In genomic region chr12:117190210-117190781, GRCh38 we compare ENCODE assay signal across 1 cellular context.
TF ChIP-seq lines count a peak whose summit lies in the region.

FBXO21 (minus strand) TSS chr12:117190470; CDS start chr12:117190456, 14 bp downstream.

TF ChIP-seq in HepG2, 621 proteins besides CTCF, POLR2A, EP300 and RAD21 (continued from another document and continues in another):
- 0 out of 2 replicates have a peak, but pooled peaks have one; percentile 47 for TF ChIP-seq IRF9 (CRISPR knock-in tag; IDR thresholded peaks at IDR 0.05; ENCODE audit: borderline replicate concordance)
- no peak for TF ChIP-seq ZBTB25 (CRISPR knock-in tag; IDR thresholded peaks at IDR 0.05)
- no peak for TF ChIP-seq PLSCR1 (CRISPR knock-in tag; IDR thresholded peaks at IDR 0.05; ENCODE audit: borderline replicate concordance)
- peak; percentile 98 for TF ChIP-seq TAF1 (CRISPR knock-in tag; IDR thresholded peaks at IDR 0.05)
- peak; percentile 91 for TF ChIP-seq ASH2L (IDR thresholded peaks at IDR 0.05; ENCODE audit: insufficient read length, low read depth, low read length)
- peak; percentile 67 for TF ChIP-seq SAP130 (CRISPR knock-in tag; IDR thresholded peaks at IDR 0.05; ENCODE audit: low read depth)
- TF ChIP-seq PHF20 (CRISPR knock-in tag; IDR thresholded peaks at IDR 0.05), result peak; percentile 54; the same call in 1 of the 2 replicates
- TF ChIP-seq GTF2F1 (IDR thresholded peaks at IDR 0.05; ENCODE audit: low read length), result no peak
- peak; percentile 91 for TF ChIP-seq ZSCAN21 (CRISPR knock-in tag; IDR thresholded peaks at IDR 0.05; ENCODE audit: borderline replicate concordance)
- TF ChIP-seq SIX1 (CRISPR knock-in tag; IDR thresholded peaks at IDR 0.05; ENCODE audit: borderline replicate concordance), result no peak
- TF ChIP-seq ZNF3 (CRISPR knock-in tag; IDR thresholded peaks at IDR 0.05), result no peak
- TF ChIP-seq TCF7L2 (IDR thresholded peaks at IDR 0.05; ENCODE audit: low read depth, low read length), result no peak
- 0 out of 2 replicates have a peak, but pooled peaks have one; percentile 48 for TF ChIP-seq ARID2 (CRISPR knock-in tag; IDR thresholded peaks at IDR 0.05; ENCODE audit: borderline replicate concordance)
- 0 out of 2 replicates have a peak, but pooled peaks have one; percentile 24 for TF ChIP-seq MYPOP (CRISPR knock-in tag; IDR thresholded peaks at IDR 0.05)
- no peak for TF ChIP-seq ZNF713 (CRISPR knock-in tag; IDR thresholded peaks at IDR 0.05)
- peak; percentile 56; the same call in 1 of the 2 replicates for TF ChIP-seq ZNF558 (CRISPR knock-in tag; IDR thresholded peaks at IDR 0.05; ENCODE audit: borderline replicate concordance)
- TF ChIP-seq ZNF441 (CRISPR knock-in tag; IDR thresholded peaks at IDR 0.05; ENCODE audit: borderline replicate concordance), result peak; percentile 52; the same call in 1 of the 2 replicates
- no peak for TF ChIP-seq TSC22D2 (CRISPR knock-in tag; IDR thresholded peaks at IDR 0.05; ENCODE audit: borderline replicate concordance)
- no peak for TF ChIP-seq ZNF510 (CRISPR knock-in tag; IDR thresholded peaks at IDR 0.05; ENCODE audit: low read depth)
- TF ChIP-seq SMAD1 (CRISPR knock-in tag; IDR thresholded peaks at IDR 0.05; ENCODE audit: borderline replicate concordance, low read depth), result no peak
- no peak for TF ChIP-seq ZNF790 (CRISPR knock-in tag; IDR thresholded peaks at IDR 0.05; ENCODE audit: borderline replicate concordance)
- TF ChIP-seq ZNF329 (CRISPR knock-in tag; IDR thresholded peaks at IDR 0.05; ENCODE audit: low read depth), result peak; percentile 72; the same call in 1 of the 2 replicates
- TF ChIP-seq SP2 (CRISPR knock-in tag; IDR thresholded peaks at IDR 0.05), result no peak
- TF ChIP-seq SOX5 (CRISPR knock-in tag; IDR thresholded peaks at IDR 0.05; ENCODE audit: borderline replicate concordance), result no peak
- peak; percentile 72; the same call in 1 of the 2 replicates for TF ChIP-seq TOPORS (CRISPR knock-in tag; IDR thresholded peaks at IDR 0.05)
- TF ChIP-seq BORCS8-MEF2B (CRISPR knock-in tag; IDR thresholded peaks at IDR 0.05), result peak; percentile 62
- no peak for TF ChIP-seq ZNF816 (CRISPR knock-in tag; IDR thresholded peaks at IDR 0.05; ENCODE audit: borderline replicate concordance)
- TF ChIP-seq GMEB2 (CRISPR knock-in tag; IDR thresholded peaks at IDR 0.05; ENCODE audit: low read depth), result no peak
- TF ChIP-seq KMT2B (CRISPR knock-in tag; IDR thresholded peaks at IDR 0.05), result peak; percentile 82
- no peak for TF ChIP-seq TRAFD1 (CRISPR knock-in tag; IDR thresholded peaks at IDR 0.05; ENCODE audit: borderline replicate concordance)
- peak; percentile 55 for TF ChIP-seq XRCC5 (optimal IDR thresholded peaks at IDR 0.05; ENCODE audit: low read length)
- no peak for TF ChIP-seq ZNF317 (CRISPR knock-in tag; IDR thresholded peaks at IDR 0.05)
- TF ChIP-seq ZNF333 (CRISPR knock-in tag; IDR thresholded peaks at IDR 0.05; ENCODE audit: borderline replicate concordance), result peak; percentile 59; the same call in 1 of the 2 replicates
- TF ChIP-seq DNMT3B (CRISPR knock-in tag; conservative IDR thresholded peaks at IDR 0.05), result no peak
- TF ChIP-seq SOX13 (IDR thresholded peaks at IDR 0.05), result no peak
- peak in 1 of 2 experiments; percentile 15; a peak in 1 of 4 replicates for TF ChIP-seq SOX13 (CRISPR knock-in tag; conservative IDR thresholded peaks at IDR 0.05 in 1 of 2, IDR thresholded peaks at IDR 0.05 in 1 of 2)
- TF ChIP-seq ZNF556 (CRISPR knock-in tag; IDR thresholded peaks at IDR 0.05; ENCODE audit: borderline replicate concordance), result no peak
- 0 out of 2 replicates have a peak, but pooled peaks have one; percentile 21 for TF ChIP-seq GATAD1 (CRISPR knock-in tag; IDR thresholded peaks at IDR 0.05)
- no peak; the same call in 1 of the 2 replicates for TF ChIP-seq ZNF124 (CRISPR knock-in tag; IDR thresholded peaks at IDR 0.05)
- TF ChIP-seq ZNF407 (CRISPR knock-in tag; IDR thresholded peaks at IDR 0.05; ENCODE audit: not compliant biosample characterization), result no peak
- no peak for TF ChIP-seq ZBTB10 (CRISPR knock-in tag; IDR thresholded peaks at IDR 0.05; ENCODE audit: borderline replicate concordance)
- TF ChIP-seq ZNF615 (CRISPR knock-in tag; IDR thresholded peaks at IDR 0.05; ENCODE audit: borderline replicate concordance), result no peak
- no peak for TF ChIP-seq ZNF766 (CRISPR knock-in tag; IDR thresholded peaks at IDR 0.05; ENCODE audit: borderline replicate concordance)
- no peak; the same call in 1 of the 2 replicates for TF ChIP-seq ZNF589 (CRISPR knock-in tag; conservative IDR thresholded peaks at IDR 0.05)
- 0 out of 2 replicates have a peak, but pooled peaks have one; percentile 20 for TF ChIP-seq AHR (CRISPR knock-in tag; IDR thresholded peaks at IDR 0.05)
- 0 out of 2 replicates have a peak, but pooled peaks have one; percentile 6 for TF ChIP-seq MTF2 (CRISPR knock-in tag; IDR thresholded peaks at IDR 0.05; ENCODE audit: borderline replicate concordance)
- TF ChIP-seq ISX (CRISPR knock-in tag; conservative IDR thresholded peaks at IDR 0.05), result no peak
